In genomic region chr19:7779631-7780486, GRCh38 we compare ENCODE assay signal across 40 cellular contexts. TPM values are rescaled to one million over a fixed set of nuclear protein-coding genes. Genes with fewer than 3 reads are reported as not detected.
"Had no signal": no experiment of that assay in that cellular context is flagged by ENCODE, and none has a peak within 500 bp of the region (broad histone marks: within the 10 kb centered on the region; RNA-seq: fewer than 3 reads in every experiment).

No MANE protein-coding gene starts in this region.

- H3K9me3 ChIP-seq: adrenal gland, body of pancreas, neutrophil, pancreas, prostate gland, thyroid gland had no signal

- FAIRE-seq: keratinocyte, pancreas had no signal

- ATAC-seq: body of pancreas; effector memory CD8-positive, alpha-beta T cell; gastroesophageal sphincter; left cardiac atrium; left ventricle myocardium superior; pancreas; stimulated activated memory B cell treated with anti-CD40 and anti-IgM and Interleukin-4, amounts not matched to agents 10 μg/mL and 1 μg/mL and 100 μg/mL, for 72 hours; stimulated activated naive CD8-positive, alpha-beta T cell treated with anti-CD3 and anti-CD28 coated beads, Interleukin-15, amount 100 ng/mL, for 72 hours had no signal

- H3K36me3 ChIP-seq: adrenal gland, cardiac muscle cell, gastroesophageal sphincter, neutrophil, pancreas, prostate gland, thyroid gland had no signal

- H3K4me3 ChIP-seq: adrenal gland, body of pancreas, cardiac muscle cell, coronary artery, gastroesophageal sphincter, pancreas, prostate gland, smooth muscle cell, thyroid gland had no signal

- DNase-seq: activated CD4-positive, alpha-beta T cell treated with anti-CD3 and anti-CD28 coated beads for 4 hours; activated CD4-positive, alpha-beta T cell treated with anti-CD3 and anti-CD28 coated beads, Interleukin-2, amount 50 U/mL, for 48 hours; activated CD4-positive, CD25-positive, alpha-beta regulatory T cell; activated CD8-positive, alpha-beta memory T cell treated with anti-CD3 and anti-CD28 coated beads, Interleukin-2, amount 50 U/mL, for 4 hours; activated effector memory CD4-positive, alpha-beta T cell treated with anti-CD3 and anti-CD28 coated beads, Interleukin-2, amount 50 U/mL, for 16 hours; activated naive CD4-positive, alpha-beta T cell treated with anti-CD3 and anti-CD28 coated beads for 36 hours; activated naive CD8-positive, alpha-beta T cell treated with anti-CD3 and anti-CD28 coated beads for 36 hours; activated T-cell treated with anti-CD3 and anti-CD28 coated beads, Interleukin-2, amount 50 U/mL, for 1 hour; adrenal gland; aorta; body of pancreas; effector memory CD8-positive, alpha-beta T cell; erythroblast; head of caudate nucleus; hippocampal formation; left cardiac atrium; left ventricle myocardium superior; nephron progenitor cell; pancreas; stimulated activated CD4-positive, alpha-beta T cell treated with anti-CD3 and anti-CD28 coated beads, Interleukin-1b, Interleukin-23, amount 100 ng/mL, for 48 hours; stimulated activated CD4-positive, alpha-beta T cell treated with anti-CD3 and anti-CD28 coated beads, Interleukin-4, amount 100 ng/mL, for 4 hours; stimulated activated CD8-positive, alpha-beta memory T cell treated with anti-CD3 and anti-CD28 coated beads, Interleukin-4, amount 100 ng/mL, for 48 hours; stimulated activated naive CD8-positive, alpha-beta T cell treated with anti-CD3 and anti-CD28 coated beads, Interleukin-15, amount 100 ng/mL, for 72 hours; thyroid gland had no signal

- H3K27me3 ChIP-seq: adrenal gland, neutrophil, pancreas, thyroid gland had no signal

- H3K4me1 ChIP-seq: adrenal gland, body of pancreas, gastroesophageal sphincter, pancreas, prostate gland, thyroid gland had no signal

- H3K27ac ChIP-seq: adrenal gland, body of pancreas, cardiac muscle cell, coronary artery, gastroesophageal sphincter, neutrophil, pancreas, prostate gland, thyroid gland had no signal

- H3K4me2 ChIP-seq: smooth muscle cell had no signal

RNA-seq across cellular contexts. Expression of gene CLEC4M, which starts 16.8 kb away (rescaled TPM):
- total RNA-seq: activated CD8-positive, alpha-beta memory T cell treated with anti-CD3 and anti-CD28 coated beads for 36 hours; activated naive CD4-positive, alpha-beta T cell treated with anti-CD3 and anti-CD28 coated beads for 36 hours; activated naive CD8-positive, alpha-beta T cell treated with anti-CD3 and anti-CD28 coated beads for 36 hours; activated T-helper 1 cell treated with anti-CD3 and anti-CD28 coated beads, Interleukin-12 subunit alpha, Interleukin-12 subunit beta, Interleukin-2, Interleukin-4 antibody, amounts not matched to agents 30 ng/mL and 10 ng/mL and 1 ng/mL, durations not matched to agents 14 hours and 24 hours and 36 hours; aorta; body of pancreas; cerebellum; fibroblast of lung; fibroblast of villous mesenchyme; gastroesophageal sphincter; left ventricle myocardium superior; mucosa of gallbladder; pancreas; smooth muscle cell; ureter had no signal
- polyA plus RNA-seq: fibroblast of lung, keratinocyte, pancreas, smooth muscle cell had no signal

RNA-seq across cellular contexts. Expression of gene CD209, which starts 32.5 kb away (rescaled TPM):
- total RNA-seq: activated CD8-positive, alpha-beta memory T cell treated with anti-CD3 and anti-CD28 coated beads for 36 hours; activated naive CD4-positive, alpha-beta T cell treated with anti-CD3 and anti-CD28 coated beads for 36 hours; activated naive CD8-positive, alpha-beta T cell treated with anti-CD3 and anti-CD28 coated beads for 36 hours; activated T-helper 1 cell treated with anti-CD3 and anti-CD28 coated beads, Interleukin-12 subunit alpha, Interleukin-12 subunit beta, Interleukin-2, Interleukin-4 antibody, amounts not matched to agents 30 ng/mL and 10 ng/mL and 1 ng/mL, durations not matched to agents 14 hours and 24 hours and 36 hours; cardiac muscle cell; fibroblast of lung; fibroblast of villous mesenchyme; lung microvascular endothelial cell; smooth muscle cell had no signal
- polyA plus RNA-seq: cardiac muscle cell, fibroblast of lung, keratinocyte, smooth muscle cell had no signal

RNA-seq across cellular contexts. Expression of gene CLEC4G, which starts 47.9 kb away (rescaled TPM):
- total RNA-seq: activated CD8-positive, alpha-beta memory T cell treated with anti-CD3 and anti-CD28 coated beads for 36 hours; activated naive CD4-positive, alpha-beta T cell treated with anti-CD3 and anti-CD28 coated beads for 36 hours; activated naive CD8-positive, alpha-beta T cell treated with anti-CD3 and anti-CD28 coated beads for 36 hours; activated T-helper 1 cell treated with anti-CD3 and anti-CD28 coated beads, Interleukin-12 subunit alpha, Interleukin-12 subunit beta, Interleukin-2, Interleukin-4 antibody, amounts not matched to agents 30 ng/mL and 10 ng/mL and 1 ng/mL, durations not matched to agents 14 hours and 24 hours and 36 hours; cardiac muscle cell; fibroblast of lung; fibroblast of villous mesenchyme; lung microvascular endothelial cell; smooth muscle cell had no signal
- polyA plus RNA-seq: cardiac muscle cell, fibroblast of lung, keratinocyte, smooth muscle cell had no signal
